In genomic region chr10:110069502-110069982, GRCh38 we compare ENCODE assay signal across 9 cellular contexts.
DNase-seq lines count a peak whose midpoint lies in the region; ATAC-seq, FAIRE-seq and TF ChIP-seq lines count a peak whose summit lies in the region.
"Had no signal": no experiment of that assay in that cellular context is flagged by ENCODE, and none has a peak within 500 bp of the region (broad histone marks: within the 10 kb centered on the region; RNA-seq: fewer than 3 reads in every experiment).

No MANE protein-coding gene starts in this region.

- TF ChIP-seq POLR2A in GM12891 (IDR thresholded peaks at IDR 0.05; ENCODE audit: low read depth, low read length), result no peak

- H3K27ac ChIP-seq in parathyroid adenoma (no peak overlapping the region), substantia nigra (ENCODE audit: low read depth, low read length, poor library complexity, severe bottlenecking) (no peak overlapping the region)

- no peaks in the 10 kb centered on the region for H3K27me3 ChIP-seq in parathyroid adenoma (ENCODE audit: control insufficient read depth, insufficient read depth, low read length)

- H3K36me3 ChIP-seq in parathyroid adenoma (ENCODE audit: control insufficient read depth, insufficient read depth, low read length), result no peaks in the 10 kb centered on the region

- no peaks in the 10 kb centered on the region for H3K9me3 ChIP-seq in parathyroid adenoma (ENCODE audit: control insufficient read depth, low read length)

- H3K4me1 ChIP-seq in parathyroid adenoma, result peaks cover 13% of the 10 kb centered on the region

- H3K79me2 ChIP-seq in parathyroid adenoma, result no peaks in the 10 kb centered on the region

- peak; percentile 50 for ATAC-seq in GM21367 (IDR thresholded peaks at IDR 0.05; ENCODE audit: unreplicated experiment)
- ATAC-seq in HG03520 (IDR thresholded peaks at IDR 0.05; ENCODE audit: unreplicated experiment), result peak; percentile 73
- ATAC-seq in activated naive CD4-positive, alpha-beta T cell treated with anti-CD3 and anti-CD28 coated beads, Interleukin-2, amount 50 U/mL, for 72 hours, result no peak

- H3K4me2 ChIP-seq in parathyroid adenoma (ENCODE audit: low read length), result peak overlapping the region; percentile 3

- H2AFZ ChIP-seq in parathyroid adenoma, result no peak overlapping the region

- H3K36me3 Mint-ChIP-seq in activated naive CD4-positive, alpha-beta T cell treated with anti-CD3 and anti-CD28 coated beads, Interleukin-2, amount 50 U/mL, for 72 hours, result peaks cover 0 to 7% of the 10 kb centered on the region in 2 donors

- FAIRE-seq in GM12891 (lab: Jason Lieb, UNC), result peak; percentile 72
- FAIRE-seq: K562 had no signal

- H3K9me3 Mint-ChIP-seq in activated naive CD4-positive, alpha-beta T cell treated with anti-CD3 and anti-CD28 coated beads, Interleukin-2, amount 50 U/mL, for 72 hours, result no peaks in the 10 kb centered on the region

- no peak for TF ChIP-seq CTCF in parathyroid adenoma (IDR thresholded peaks at IDR 0.05)

- peak overlapping the region; percentile 87 to 93 for H3K27ac Mint-ChIP-seq in activated naive CD4-positive, alpha-beta T cell treated with anti-CD3 and anti-CD28 coated beads, Interleukin-2, amount 50 U/mL, for 72 hours

- DNase-seq in GM12891 (ENCODE audit: insufficient read length, low spot score), result no peak
- no peak for DNase-seq in activated naive CD4-positive, alpha-beta T cell treated with anti-CD3 and anti-CD28 coated beads, Interleukin-2, amount 50 U/mL, for 72 hours (ENCODE audit: low spot score in 2 of 2)
- DNase-seq in GF-D8 (lab: John Stamatoyannopoulos, UW), result no peak
- no peak for DNase-seq in NCI-H345 treated with DMSO at 0.1 percent for 48 hours (lab: John Stamatoyannopoulos, UW; ENCODE audit: unreplicated experiment)
- DNase-seq in substantia nigra (lab: John Stamatoyannopoulos, UW), result no peak

- H3K9ac ChIP-seq in parathyroid adenoma, result no peak overlapping the region

- no peak overlapping the region for H3K4me3 ChIP-seq in parathyroid adenoma (ENCODE audit: low read depth, low read length)
- H3K4me3 ChIP-seq: K562 had no signal

TF ChIP-seq in GM12891, 5 proteins besides CTCF, POLR2A, EP300 and RAD21:
- TF ChIP-seq POLR2AphosphoS5 (IDR thresholded peaks at IDR 0.05; ENCODE audit: low read depth, low read length) (no peak), POU2F2 (IDR thresholded peaks at IDR 0.05; ENCODE audit: low read depth, low read length) (no peak), PAX5 (IDR thresholded peaks at IDR 0.05; ENCODE audit: insufficient read depth, low read length, severe bottlenecking) (no peak), TAF1 (IDR thresholded peaks at IDR 0.05; ENCODE audit: low read depth, low read length) (no peak), SPI1 (IDR thresholded peaks at IDR 0.05; ENCODE audit: low read depth, low read length) (no peak)

Comparison
In these comparisons a context has a peak if more than half of its experiments do, and no peak if none do; other contexts are left out.
1. ATAC-seq: peak in GM21367 (single experiment) and HG03520 (single experiment); none in activated naive CD4-positive, alpha-beta T cell treated with anti-CD3 and anti-CD28 coated beads, Interleukin-2, amount 50 U/mL, for 72 hours (0 of 2).